ENCODE assay signal across 12 cellular contexts in the genomic region with DNA sequence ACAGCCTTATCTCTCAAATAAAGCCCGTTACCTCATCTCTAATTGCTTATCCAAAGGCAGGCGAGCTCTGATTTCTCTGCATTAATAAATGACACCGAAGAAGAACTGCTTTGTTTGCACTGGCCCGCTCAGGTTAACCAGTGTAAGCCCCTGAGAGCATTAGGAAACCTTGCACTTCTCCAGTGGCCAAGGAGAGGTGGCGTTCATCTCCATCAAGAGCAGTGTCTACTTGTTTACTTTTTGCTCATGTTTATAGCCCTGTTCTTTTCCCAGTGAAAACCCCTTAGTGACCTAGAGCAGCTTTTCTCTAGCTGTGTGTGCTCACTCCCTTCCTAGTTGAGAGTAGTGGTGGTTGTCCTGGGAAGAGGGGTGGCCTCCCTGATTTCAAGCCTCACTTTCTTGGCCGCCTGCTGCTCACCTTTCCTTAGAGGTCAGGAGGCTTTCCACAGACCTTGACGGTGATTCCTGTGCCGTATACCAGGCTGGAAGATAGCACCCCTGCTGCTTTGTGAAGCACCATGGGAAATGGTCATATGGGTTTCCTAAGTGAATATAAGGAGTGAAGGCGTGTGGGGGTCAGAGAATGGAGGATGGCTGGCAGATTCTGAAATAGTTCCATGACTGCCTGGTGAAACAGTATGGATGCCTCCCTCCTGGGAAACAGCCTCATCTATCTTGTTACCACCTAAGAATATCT. TPM values are rescaled to one million over a fixed set of nuclear protein-coding genes. Genes with fewer than 3 reads are reported as not detected.
"Had no signal": no experiment of that assay in that cellular context is flagged by ENCODE, and none has a peak within 500 bp of the region (broad histone marks: within the 10 kb centered on the region; RNA-seq: fewer than 3 reads in every experiment).

No MANE protein-coding gene starts in this region.

- ATAC-seq: activated naive CD8-positive, alpha-beta T cell treated with anti-CD3 and anti-CD28 coated beads, Interleukin-2, amount 50 U/mL, for 24 hours; activated T-cell treated with anti-CD3 and anti-CD28 coated beads, Interleukin-2, amount 50 U/mL, for 72 hours had no signal

- H3K4me3 ChIP-seq: colonic mucosa had no signal

- H3K27me3 Mint-ChIP-seq: activated naive CD8-positive, alpha-beta T cell treated with anti-CD3 and anti-CD28 coated beads, Interleukin-2, amount 50 U/mL, for 24 hours; type B pancreatic cell had no signal

- H3K4me3 Mint-ChIP-seq: activated CD4-positive, alpha-beta memory T cell treated with anti-CD3 and anti-CD28 coated beads for 36 hours; activated naive CD8-positive, alpha-beta T cell treated with anti-CD3 and anti-CD28 coated beads, Interleukin-2, amount 50 U/mL, for 24 hours; type B pancreatic cell had no signal

- H3K27ac Mint-ChIP-seq: activated CD4-positive, alpha-beta memory T cell treated with anti-CD3 and anti-CD28 coated beads for 36 hours; activated naive CD8-positive, alpha-beta T cell treated with anti-CD3 and anti-CD28 coated beads, Interleukin-2, amount 50 U/mL, for 24 hours; activated T-cell treated with anti-CD3 and anti-CD28 coated beads, Interleukin-2, amount 50 U/mL, for 72 hours; type B pancreatic cell had no signal

- H3K4me1 ChIP-seq: colonic mucosa had no signal

- DNase-seq: activated CD4-positive, alpha-beta memory T cell treated with anti-CD3 and anti-CD28 coated beads for 36 hours; activated CD8-positive, alpha-beta memory T cell treated with anti-CD3 and anti-CD28 coated beads, Interleukin-2, amount 50 U/mL, for 4 hours; activated naive CD8-positive, alpha-beta T cell treated with anti-CD3 and anti-CD28 coated beads, Interleukin-2, amount 50 U/mL, for 24 hours; activated T-cell treated with anti-CD3 and anti-CD28 coated beads, Interleukin-2, amount 50 U/mL, for 72 hours; colonic mucosa; foreskin melanocyte; kidney; stimulated activated CD4-positive, alpha-beta T cell treated with anti-CD3 and anti-CD28 coated beads, Interleukin-2, amount 100 ng/mL, for 48 hours; stimulated activated naive CD4-positive, alpha-beta T cell treated with Interleukin-2 at 50 U/mL for 16 hours; T1000 had no signal

- H3K27ac ChIP-seq: colonic mucosa had no signal

- H3K9me3 ChIP-seq: colonic mucosa had no signal

- H3K36me3 ChIP-seq: colonic mucosa had no signal

- H3K9me3 Mint-ChIP-seq: activated CD4-positive, alpha-beta memory T cell treated with anti-CD3 and anti-CD28 coated beads for 36 hours; activated naive CD8-positive, alpha-beta T cell treated with anti-CD3 and anti-CD28 coated beads, Interleukin-2, amount 50 U/mL, for 24 hours; activated T-cell treated with anti-CD3 and anti-CD28 coated beads, Interleukin-2, amount 50 U/mL, for 72 hours; type B pancreatic cell had no signal

- H3K27me3 ChIP-seq: colonic mucosa had no signal

RNA-seq across cellular contexts. Expression of a gene that starts 46.2 kb away (rescaled TPM):
- total RNA-seq: activated CD4-positive, alpha-beta memory T cell treated with anti-CD3 and anti-CD28 coated beads for 36 hours; lung microvascular endothelial cell had no signal
